23 cellular contexts compared by ENCODE assay signal in the genomic region with DNA sequence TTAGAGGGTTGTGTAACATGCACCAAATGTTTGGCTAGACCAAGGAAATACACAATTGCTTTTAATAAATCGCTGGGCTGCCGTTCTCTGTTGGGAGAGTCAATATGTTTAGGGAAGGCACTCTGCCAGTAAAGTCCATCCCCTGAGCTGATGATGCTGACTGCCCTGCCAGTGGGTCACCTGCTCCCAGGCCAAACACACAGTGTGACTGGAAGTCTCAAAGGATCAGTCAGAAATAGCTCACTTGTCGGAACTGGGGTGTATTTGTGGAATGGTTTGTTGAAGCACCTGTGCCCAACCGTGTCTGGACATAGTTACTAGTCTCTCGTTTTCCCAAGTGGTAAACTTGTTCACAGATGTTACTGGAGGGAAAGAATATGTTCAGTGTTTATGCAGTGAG. TPM values are rescaled to one million over a fixed set of nuclear protein-coding genes. Genes with fewer than 3 reads are reported as not detected.
"Had no signal": no experiment of that assay in that cellular context is flagged by ENCODE, and none has a peak within 500 bp of the region (broad histone marks: within the 10 kb centered on the region; RNA-seq: fewer than 3 reads in every experiment).

No MANE protein-coding gene starts in this region.

- H3K4me1 Mint-ChIP-seq: activated B cell treated with CpG ODN at 0.5 μM for 24 hours; activated CD4-positive, alpha-beta T cell treated with anti-CD3 and anti-CD28 coated beads for 36 hours; activated naive CD8-positive, alpha-beta T cell treated with anti-CD3 and anti-CD28 coated beads, Interleukin-2, amount 10 ng/mL, durations not matched to agents 7 days and 5 days; nephron; stimulated activated naive B cell treated with anti-CD40 and anti-IgM and Interleukin-4, amounts not matched to agents 10 μg/mL and 1 μg/mL and 100 μg/mL, for 72 hours had no signal

- DNase-seq: activated B cell treated with CpG ODN at 0.5 μM for 24 hours; activated CD4-positive, alpha-beta memory T cell treated with anti-CD3 and anti-CD28 coated beads for 36 hours; activated CD4-positive, alpha-beta T cell treated with anti-CD3 and anti-CD28 coated beads for 36 hours; activated naive CD4-positive, alpha-beta T cell treated with Interleukin-2 at 50 U/mL for 16 hours; activated naive CD8-positive, alpha-beta T cell treated with anti-CD3 and anti-CD28 coated beads, Interleukin-2, amount 10 ng/mL, durations not matched to agents 7 days and 5 days; activated T-cell treated with anti-CD3 and anti-CD28 coated beads, Interleukin-2, amount 50 U/mL, for 48 hours; amygdala; effector CD4-positive, alpha-beta T cell; gastrocnemius medialis; hippocampal formation; midbrain; right lobe of liver; stimulated activated CD4-positive, alpha-beta T cell treated with anti-CD3 and anti-CD28 coated beads, Interleukin-2, amount 100 ng/mL, for 48 hours; stimulated activated CD8-positive, alpha-beta memory T cell treated with anti-CD3 and anti-CD28 coated beads, Interleukin-4, amount 100 ng/mL, for 48 hours; stimulated activated naive B cell treated with anti-CD40 and anti-IgM and Interleukin-4, amounts not matched to agents 10 μg/mL and 1 μg/mL and 100 μg/mL, for 72 hours; T1000; testis had no signal

- H3K27ac Mint-ChIP-seq: activated B cell treated with CpG ODN at 0.5 μM for 24 hours; activated CD4-positive, alpha-beta memory T cell treated with anti-CD3 and anti-CD28 coated beads for 36 hours; activated CD4-positive, alpha-beta T cell treated with anti-CD3 and anti-CD28 coated beads for 36 hours; activated naive CD8-positive, alpha-beta T cell treated with anti-CD3 and anti-CD28 coated beads, Interleukin-2, amount 10 ng/mL, durations not matched to agents 7 days and 5 days; dendritic cell treated with granulocyte-macrophage colony-stimulating factor and Interleukin-4, amounts not matched to agents 40 ng/mL and 50 ng/mL, for 4 days; nephron; stimulated activated naive B cell treated with anti-CD40 and anti-IgM and Interleukin-4, amounts not matched to agents 10 μg/mL and 1 μg/mL and 100 μg/mL, for 72 hours; T-helper 1 cell treated with Interleukin-12 subunit alpha and Interleukin-12 subunit beta and Interleukin-4 antibody, amounts not matched to agents 30 μg/mL and 1 μg/mL, for 36 hours; type B pancreatic cell had no signal

- H3K36me3 ChIP-seq: gastrocnemius medialis, right lobe of liver had no signal

- H3K27ac ChIP-seq: gastrocnemius medialis, right lobe of liver, testis had no signal

- H3K4me3 Mint-ChIP-seq: activated B cell treated with CpG ODN at 0.5 μM for 24 hours; activated CD4-positive, alpha-beta memory T cell treated with anti-CD3 and anti-CD28 coated beads for 36 hours; activated CD4-positive, alpha-beta T cell treated with anti-CD3 and anti-CD28 coated beads for 36 hours; activated naive CD8-positive, alpha-beta T cell treated with anti-CD3 and anti-CD28 coated beads, Interleukin-2, amount 10 ng/mL, durations not matched to agents 7 days and 5 days; dendritic cell treated with granulocyte-macrophage colony-stimulating factor and Interleukin-4, amounts not matched to agents 40 ng/mL and 50 ng/mL, for 4 days; nephron; stimulated activated naive B cell treated with anti-CD40 and anti-IgM and Interleukin-4, amounts not matched to agents 10 μg/mL and 1 μg/mL and 100 μg/mL, for 72 hours; T-helper 1 cell treated with Interleukin-12 subunit alpha and Interleukin-12 subunit beta and Interleukin-4 antibody, amounts not matched to agents 30 μg/mL and 1 μg/mL, for 36 hours; type B pancreatic cell had no signal

- H3K4me3 ChIP-seq: gastrocnemius medialis, right lobe of liver, testis had no signal

- H3K27me3 Mint-ChIP-seq: activated B cell treated with CpG ODN at 0.5 μM for 24 hours; activated CD4-positive, alpha-beta T cell treated with anti-CD3 and anti-CD28 coated beads for 36 hours; dendritic cell treated with granulocyte-macrophage colony-stimulating factor and Interleukin-4, amounts not matched to agents 40 ng/mL and 50 ng/mL, for 4 days had no signal

- H3K9me3 Mint-ChIP-seq: activated B cell treated with CpG ODN at 0.5 μM for 24 hours; activated CD4-positive, alpha-beta memory T cell treated with anti-CD3 and anti-CD28 coated beads for 36 hours; activated naive CD8-positive, alpha-beta T cell treated with anti-CD3 and anti-CD28 coated beads, Interleukin-2, amount 10 ng/mL, durations not matched to agents 7 days and 5 days; dendritic cell treated with granulocyte-macrophage colony-stimulating factor and Interleukin-4, amounts not matched to agents 40 ng/mL and 50 ng/mL, for 4 days; nephron; stimulated activated naive B cell treated with anti-CD40 and anti-IgM and Interleukin-4, amounts not matched to agents 10 μg/mL and 1 μg/mL and 100 μg/mL, for 72 hours; T-helper 1 cell treated with Interleukin-12 subunit alpha and Interleukin-12 subunit beta and Interleukin-4 antibody, amounts not matched to agents 30 μg/mL and 1 μg/mL, for 36 hours; type B pancreatic cell had no signal

- H3K4me1 ChIP-seq: gastrocnemius medialis, right lobe of liver, testis had no signal

- ATAC-seq: activated CD4-positive, alpha-beta T cell treated with anti-CD3 and anti-CD28 coated beads for 36 hours; gastrocnemius medialis; right lobe of liver; stimulated activated naive B cell treated with anti-CD40 and anti-IgM and Interleukin-4, amounts not matched to agents 10 μg/mL and 1 μg/mL and 100 μg/mL, for 72 hours had no signal

- H3K36me3 Mint-ChIP-seq: activated CD4-positive, alpha-beta memory T cell treated with anti-CD3 and anti-CD28 coated beads for 36 hours; activated naive CD8-positive, alpha-beta T cell treated with anti-CD3 and anti-CD28 coated beads, Interleukin-2, amount 10 ng/mL, durations not matched to agents 7 days and 5 days; stimulated activated naive B cell treated with anti-CD40 and anti-IgM and Interleukin-4, amounts not matched to agents 10 μg/mL and 1 μg/mL and 100 μg/mL, for 72 hours; type B pancreatic cell had no signal

- H3K9me3 ChIP-seq: gastrocnemius medialis, right lobe of liver, testis had no signal

- H3K27me3 ChIP-seq: gastrocnemius medialis, right lobe of liver, testis had no signal

RNA-seq across cellular contexts. Expression of a gene that starts 17.8 kb away (rescaled TPM):
- total RNA-seq: activated B cell treated with CpG ODN at 0.5 μM for 24 hours; activated CD4-positive, alpha-beta memory T cell treated with anti-CD3 and anti-CD28 coated beads for 36 hours; activated CD4-positive, alpha-beta T cell treated with anti-CD3 and anti-CD28 coated beads for 36 hours; cardiac septum; epithelial cell of proximal tubule had no signal

RNA-seq across cellular contexts. Expression of a gene that starts 33.5 kb away (rescaled TPM):
- total RNA-seq: activated B cell treated with CpG ODN at 0.5 μM for 24 hours; activated CD4-positive, alpha-beta memory T cell treated with anti-CD3 and anti-CD28 coated beads for 36 hours; activated naive CD8-positive, alpha-beta T cell treated with anti-CD3 and anti-CD28 coated beads, Interleukin-2, amount 10 ng/mL, durations not matched to agents 7 days and 5 days had no signal
